In genomic region chr13:104326523-104326922, GRCh38 we compare ENCODE assay signal across 1 cellular context.
TF ChIP-seq lines count a peak whose summit lies in the region.

No MANE protein-coding gene starts in this region.

TF ChIP-seq in HepG2, 621 proteins besides CTCF, POLR2A, EP300 and RAD21 (continued from another document):
- TF ChIP-seq ZNF646 (CRISPR knock-in tag; IDR thresholded peaks at IDR 0.05) (no peak), MAFF (IDR thresholded peaks at IDR 0.05; ENCODE audit: low read depth, low read length) (peak; percentile 87)
TF ChIP-seq in HepG2: peak in this region for 2.
